Comparison of ENCODE assay signal across 19 cellular contexts in genomic region chr5:149415245-149415967, GRCh38. TPM values are rescaled to one million over a fixed set of nuclear protein-coding genes. Genes with fewer than 3 reads are reported as not detected.
DNase-seq lines count a peak whose midpoint lies in the region; ATAC-seq and TF ChIP-seq lines count a peak whose summit lies in the region.
"Had no signal": no experiment of that assay in that cellular context is flagged by ENCODE, and none has a peak within 500 bp of the region (broad histone marks: within the 10 kb centered on the region; RNA-seq: fewer than 3 reads in every experiment).

No MANE protein-coding gene starts in this region.

- H3K27me3 Mint-ChIP-seq in WTC11 (ENCODE audit: low read depth) (no peaks in the 10 kb centered on the region), nephron progenitor cell (ENCODE audit: low read depth, poor library complexity) (no peaks in the 10 kb centered on the region)
- H3K27me3 Mint-ChIP-seq: activated CD4-positive, alpha-beta T cell treated with anti-CD3 and anti-CD28 coated beads, Interleukin-2, amount 10 ng/mL, durations not matched to agents 7 days and 5 days; CD4-positive, alpha-beta T cell had no signal

- no peaks in the 10 kb centered on the region for H3K27me3 ChIP-seq in esophagus (ENCODE audit: control insufficient read depth in 1 of 2, insufficient read depth in 2 of 2, low read length in 2 of 2)
- H3K27me3 ChIP-seq in tibial artery: no peaks in the 10 kb centered on the region

- no peaks in the 10 kb centered on the region for H3K36me3 ChIP-seq in esophagus (ENCODE audit: control insufficient read depth in 2 of 2, insufficient read depth in 2 of 2, low read length in 1 of 2)
- peaks cover 89 to 98% (median 90%) of the 10 kb centered on the region in 3 donors for H3K36me3 ChIP-seq in tibial artery

- intact Hi-C loops in tibial artery (cut with DNase I; ENCODE audit: low total_unique reads): no loop called here

- CTCF ChIA-PET in WTC11 (lab: Charles Lee): no interaction called here

- 70 to 73% methylated on average over 8 of the region's 8 CpGs for WGBS in esophagus, 2 donors

- H3K4me1 ChIP-seq in esophagus (ENCODE audit: control insufficient read depth in 2 of 2, insufficient read depth in 2 of 2, low read length in 1 of 2) (no peaks in the 10 kb centered on the region), tibial artery (peaks cover 0 to 84% (median 57%) of the 10 kb centered on the region in 4 donors)

- H3K27ac ChIP-seq in esophagus (ENCODE audit: low read depth in 2 of 2, low read length in 1 of 2) (peak overlapping the region; percentile 53 to 80), tibial artery (peak overlapping the region; percentile 90 to 98)
- H3K27ac ChIP-seq: KMS-11 had no signal

- DNase-seq in WTC11 (ENCODE audit: low spot score): no peak
- DNase-seq in nephron progenitor cell: no peak
- peak in 1 of 2 donors; percentile 68 for DNase-seq in tibial artery
- no peak for DNase-seq in AML-193 (lab: John Stamatoyannopoulos, UW)
- no peak for DNase-seq in inferior parietal cortex (ENCODE audit: extremely low spot score)
- DNase-seq: activated CD4-positive, alpha-beta T cell treated with anti-CD3 and anti-CD28 coated beads, Interleukin-2, amount 10 ng/mL, durations not matched to agents 7 days and 5 days; CD4-positive, alpha-beta T cell; effector memory CD8-positive, alpha-beta T cell; GOT3; head of caudate nucleus; NCI-H526 treated with DMSO at 0.1 percent for 48 hours; occipital lobe; stimulated activated CD8-positive, alpha-beta memory T cell treated with anti-CD3 and anti-CD28 coated beads, Interleukin-4, amount 100 ng/mL, for 48 hours had no signal

- H3K4me3 ChIP-seq in esophagus (ENCODE audit: low read depth in 1 of 2, low read length in 2 of 2): no peak overlapping the region
- H3K4me3 ChIP-seq in tibial artery: peak overlapping the region; percentile 66 to 94

- no peak overlapping the region for H3K27ac Mint-ChIP-seq in WTC11
- H3K27ac Mint-ChIP-seq in nephron progenitor cell: peak overlapping the region; percentile 54
- H3K27ac Mint-ChIP-seq: activated CD4-positive, alpha-beta T cell treated with anti-CD3 and anti-CD28 coated beads, Interleukin-2, amount 10 ng/mL, durations not matched to agents 7 days and 5 days; CD4-positive, alpha-beta T cell; effector memory CD8-positive, alpha-beta T cell had no signal

- peaks cover 14% of the 10 kb centered on the region for H3K4me1 Mint-ChIP-seq in WTC11
- H3K4me1 Mint-ChIP-seq in nephron progenitor cell: peaks cover 81% of the 10 kb centered on the region
- H3K4me1 Mint-ChIP-seq: activated CD4-positive, alpha-beta T cell treated with anti-CD3 and anti-CD28 coated beads, Interleukin-2, amount 10 ng/mL, durations not matched to agents 7 days and 5 days had no signal

- H3K4me3 Mint-ChIP-seq in WTC11 (no peak overlapping the region), nephron progenitor cell (no peak overlapping the region)
- H3K4me3 Mint-ChIP-seq: activated CD4-positive, alpha-beta T cell treated with anti-CD3 and anti-CD28 coated beads, Interleukin-2, amount 10 ng/mL, durations not matched to agents 7 days and 5 days; CD4-positive, alpha-beta T cell; effector memory CD8-positive, alpha-beta T cell had no signal

- POLR2A ChIA-PET in WTC11 (lab: Charles Lee): no interaction called here

- H3K9me3 ChIP-seq in esophagus (ENCODE audit: control insufficient read depth in 2 of 2, insufficient read depth in 1 of 2, low read depth in 1 of 2, low read length in 1 of 2) (no peaks in the 10 kb centered on the region), tibial artery (no peaks in the 10 kb centered on the region)

- H3K9me3 Mint-ChIP-seq in WTC11 (no peaks in the 10 kb centered on the region), nephron progenitor cell (no peaks in the 10 kb centered on the region)
- H3K9me3 Mint-ChIP-seq: activated CD4-positive, alpha-beta T cell treated with anti-CD3 and anti-CD28 coated beads, Interleukin-2, amount 10 ng/mL, durations not matched to agents 7 days and 5 days; CD4-positive, alpha-beta T cell; effector memory CD8-positive, alpha-beta T cell had no signal

- TF ChIP-seq CTCF in WTC11 (IDR thresholded peaks at IDR 0.05): no peak
- no peak for TF ChIP-seq CTCF in nephron progenitor cell (IDR thresholded peaks at IDR 0.05)
- TF ChIP-seq CTCF in tibial artery (IDR thresholded peaks at IDR 0.05): no peak

- no peak for ATAC-seq in WTC11
- ATAC-seq in HG02938 (IDR thresholded peaks at IDR 0.05; ENCODE audit: unreplicated experiment): no peak
- ATAC-seq: effector memory CD8-positive, alpha-beta T cell; Panc1 had no signal

- H3K36me3 Mint-ChIP-seq in WTC11: no peaks in the 10 kb centered on the region
- H3K36me3 Mint-ChIP-seq in nephron progenitor cell (ENCODE audit: low read depth): no peaks in the 10 kb centered on the region

TF ChIP-seq in WTC11, 78 proteins besides CTCF, POLR2A, EP300 and RAD21:
- TF ChIP-seq GABPB1 (CRISPR knock-in tag; IDR thresholded peaks at IDR 0.05) (peak; percentile 65), SP1 (CRISPR knock-in tag; conservative IDR thresholded peaks at IDR 0.05) (no peak), ZNF121 (CRISPR knock-in tag; IDR thresholded peaks at IDR 0.05) (no peak), ATF3 (CRISPR knock-in tag; conservative IDR thresholded peaks at IDR 0.05) (no peak)

RNA-seq across cellular contexts. Expression of gene IL17B, which starts 36.3 kb away (rescaled TPM):
- total RNA-seq in WTC11 (2021): not detected in 3 replicates
- polyA plus RNA-seq in esophagus: 1 to 10 TPM; 1.4 TPM
- total RNA-seq: activated CD4-positive, alpha-beta T cell treated with anti-CD3 and anti-CD28 coated beads, Interleukin-2, amount 10 ng/mL, durations not matched to agents 7 days and 5 days; CD4-positive, alpha-beta T cell; lower leg skin; occipital lobe; T-helper 2 cell treated with Interferon-gamma antibody and Interleukin-4, amounts not matched to agents 100 ng/mL and 5 ng/mL, for 36 hours had no signal

RNA-seq across cellular contexts. Expression of gene PCYOX1L, which starts 57.6 kb away (rescaled TPM):
- total RNA-seq in WTC11 (2021): 8.1 to 19.2 TPM (median 17.2 TPM) in 3 replicates
- polyA plus RNA-seq in esophagus: 1 to 10 TPM; 2.7 to 5.7 TPM

Comparison
In these comparisons a context has a peak if more than half of its experiments do, and no peak if none do; other contexts are left out.
1. H3K4me3 ChIP-seq: peak in tibial artery (2 of 2); none in esophagus (0 of 2).